In genomic region chr2:120539937-120540718, GRCh38 we compare ENCODE assay signal across 11 cellular contexts.
DNase-seq lines count a peak whose midpoint lies in the region; ATAC-seq, FAIRE-seq and TF ChIP-seq lines count a peak whose summit lies in the region.
"Had no signal": no experiment of that assay in that cellular context is flagged by ENCODE, and none has a peak within 500 bp of the region (broad histone marks: within the 10 kb centered on the region; RNA-seq: fewer than 3 reads in every experiment).

No MANE protein-coding gene starts in this region.

- ATAC-seq in psoas muscle (peak; percentile 81 to 90 (median 83)), GM18519 (IDR thresholded peaks at IDR 0.05; ENCODE audit: low FRiP score, unreplicated experiment) (no peak), GM19324 (IDR thresholded peaks at IDR 0.05; ENCODE audit: low FRiP score, unreplicated experiment) (no peak)

- peaks cover 49% of the 10 kb centered on the region for H3K4me1 ChIP-seq in psoas muscle
- H3K4me1 ChIP-seq in HAP-1, result no peaks in the 10 kb centered on the region

- peaks cover 4% of the 10 kb centered on the region for H3K27me3 Mint-ChIP-seq in endothelial cell (ENCODE audit: unreplicated experiment)

- H3K4me1 Mint-ChIP-seq in endothelial cell (ENCODE audit: unreplicated experiment), result peaks cover 11% of the 10 kb centered on the region
- H3K4me1 Mint-ChIP-seq: activated naive CD8-positive, alpha-beta T cell treated with anti-CD3 and anti-CD28 coated beads, Interleukin-2, amount 10 ng/mL, durations not matched to agents 7 days and 5 days had no signal

- in situ Hi-C loops in HAP-1 (cut with MboI; ENCODE audit: low sequenced_read_pairs), result loop anchor here (10.0 kb wide), 1 partner anchor 195 kb away; the partner anchor contains the start of gene INHBB

- WGBS in psoas muscle, 3 donors, result 25 to 41% (median 28%) methylated on average over 17 of the region's 17 CpGs

- intact Hi-C loops in psoas muscle (cut with DNase I), result loop anchor here in 1 of 2 donors (10.0 kb wide), 1 partner anchor 65 kb away; no protein-coding TSS in a partner anchor

- no peak for FAIRE-seq in RCC 7860 (lab: Jason Lieb, UNC)

- no peak overlapping the region for H3K27ac Mint-ChIP-seq in endothelial cell (ENCODE audit: unreplicated experiment)
- H3K27ac Mint-ChIP-seq: activated naive CD8-positive, alpha-beta T cell treated with anti-CD3 and anti-CD28 coated beads, Interleukin-2, amount 10 ng/mL, durations not matched to agents 7 days and 5 days had no signal

- DNase-seq in GM04503 (ENCODE audit: low read depth) (peak; percentile 92), RCC 7860 (ENCODE audit: low spot score) (peak; percentile 83), fibroblast of villous mesenchyme (ENCODE audit: low read depth) (peak; percentile 91), psoas muscle (peak; percentile 86 to 96), HAP-1 (ENCODE audit: low spot score in 2 of 2) (no peak), endothelial cell (ENCODE audit: low spot score) (no peak)
- DNase-seq: activated naive CD8-positive, alpha-beta T cell treated with anti-CD3 and anti-CD28 coated beads, Interleukin-2, amount 10 ng/mL, durations not matched to agents 7 days and 5 days; NCI-H2227 treated with DMSO at 0.1 percent for 48 hours had no signal

- H3K27ac ChIP-seq in psoas muscle, result peak overlapping the region; percentile 90
- H3K27ac ChIP-seq: ovary had no signal

- H3K36me3 Mint-ChIP-seq in endothelial cell (ENCODE audit: low read depth, unreplicated experiment), result no peaks in the 10 kb centered on the region
- H3K36me3 Mint-ChIP-seq: activated naive CD8-positive, alpha-beta T cell treated with anti-CD3 and anti-CD28 coated beads, Interleukin-2, amount 10 ng/mL, durations not matched to agents 7 days and 5 days had no signal

- no peak overlapping the region for H3K4me3 Mint-ChIP-seq in endothelial cell (ENCODE audit: unreplicated experiment)
- H3K4me3 Mint-ChIP-seq: activated naive CD8-positive, alpha-beta T cell treated with anti-CD3 and anti-CD28 coated beads, Interleukin-2, amount 10 ng/mL, durations not matched to agents 7 days and 5 days had no signal

- H3K36me3 ChIP-seq in psoas muscle (ENCODE audit: insufficient read depth in 1 of 2, low read depth in 1 of 2) (no peaks in the 10 kb centered on the region), HAP-1 (replicated peaks) (no peaks in the 10 kb centered on the region)
- H3K36me3 ChIP-seq: ovary had no signal

- H3K4me3 ChIP-seq in fibroblast of villous mesenchyme (ENCODE audit: low read depth, low read length) (no peak overlapping the region), psoas muscle (no peak overlapping the region), HAP-1 (no peak overlapping the region)
- H3K4me3 ChIP-seq: ovary had no signal

- H3K9me3 ChIP-seq in psoas muscle (no peaks in the 10 kb centered on the region), HAP-1 (no peaks in the 10 kb centered on the region)
- H3K9me3 ChIP-seq: ovary had no signal

- H3K9me3 Mint-ChIP-seq in endothelial cell (ENCODE audit: unreplicated experiment), result no peaks in the 10 kb centered on the region
- H3K9me3 Mint-ChIP-seq: activated naive CD8-positive, alpha-beta T cell treated with anti-CD3 and anti-CD28 coated beads, Interleukin-2, amount 10 ng/mL, durations not matched to agents 7 days and 5 days had no signal

- no peaks in the 10 kb centered on the region for H3K27me3 ChIP-seq in psoas muscle (ENCODE audit: insufficient read depth in 3 of 3, low read length in 2 of 3)
- no peaks in the 10 kb centered on the region; the same call in 1 of the 2 replicates for H3K27me3 ChIP-seq in HAP-1 (ENCODE audit: low read depth)
- H3K27me3 ChIP-seq: ovary had no signal

- TF ChIP-seq CTCF in fibroblast of villous mesenchyme (IDR thresholded peaks at IDR 0.05; ENCODE audit: insufficient read depth, low read depth, low read length) (no peak), psoas muscle (IDR thresholded peaks at IDR 0.05) (no peak), endothelial cell (IDR thresholded peaks at IDR 0.05; ENCODE audit: unreplicated experiment) (no peak)

Comparison
In these comparisons a context has a peak if more than half of its experiments do, and no peak if none do; other contexts are left out.
1. DNase-seq: peak in GM04503 (single experiment), RCC 7860 (single experiment), fibroblast of villous mesenchyme (single experiment) and psoas muscle (2 of 2); none in HAP-1 (0 of 2) and endothelial cell (single experiment).
2. ATAC-seq: peak in psoas muscle (4 of 4); none in GM18519 (single experiment) and GM19324 (single experiment).